11 cellular contexts compared by ENCODE assay signal in genomic region chr6:91483415-91483814, GRCh38.
DNase-seq lines count a peak whose midpoint lies in the region; ATAC-seq, FAIRE-seq and TF ChIP-seq lines count a peak whose summit lies in the region.
"Had no signal": no experiment of that assay in that cellular context is flagged by ENCODE, and none has a peak within 500 bp of the region (broad histone marks: within the 10 kb centered on the region; RNA-seq: fewer than 3 reads in every experiment).

No MANE protein-coding gene starts in this region.

- H3K36me3 ChIP-seq in hepatocyte (replicated peaks; ENCODE audit: insufficient read depth, low read depth), result no peaks in the 10 kb centered on the region

- DNase-seq in GM12892 (ENCODE audit: insufficient read length) (no peak), SHP77 (lab: John Stamatoyannopoulos, UW) (no peak), NCI-H1930 (lab: John Stamatoyannopoulos, UW) (no peak), GM10248 (ENCODE audit: extremely low spot score) (no peak), hepatocyte (ENCODE audit: low spot score) (no peak)
- DNase-seq: H7, kidney, NCI-H226 had no signal

- no peaks in the 10 kb centered on the region for H3K9me3 ChIP-seq in hepatocyte (ENCODE audit: low read depth)

- H3K4me2 ChIP-seq in hepatocyte, result no peak overlapping the region

- no peak overlapping the region for H3K27ac ChIP-seq in hepatocyte

- H3K27me3 ChIP-seq in hepatocyte, result no peaks in the 10 kb centered on the region

- H3K79me2 ChIP-seq in hepatocyte, result no peaks in the 10 kb centered on the region

- 65% methylated on average over 3 of the region's 3 CpGs for WGBS in hepatocyte (ENCODE audit: low lambda C conversion rate, missing lambda C conversion rate)

- POLR2A ChIA-PET in GM10248 (lab: Yijun Ruan, JAX), result no interaction called here

- peak; percentile 75 for FAIRE-seq in GM12892 (lab: Jason Lieb, UNC)

- no peak overlapping the region for H3K4me3 ChIP-seq in hepatocyte

- CTCF ChIA-PET in GM10248 (lab: Yijun Ruan, JAX), result interaction anchor here (1.0 to 1.9 kb wide), 4 partner anchors 9 to 152 kb away, joined by 3 to 5 read pairs (median 4); no protein-coding TSS in a partner anchor

- H3K9me2 ChIP-seq in hepatocyte (replicated peaks; ENCODE audit: insufficient read depth), result no peaks in the 10 kb centered on the region

- peaks cover 3% of the 10 kb centered on the region for H3K4me1 ChIP-seq in hepatocyte (ENCODE audit: insufficient read depth)

- no peak for TF ChIP-seq CTCF in GM10248 (IDR thresholded peaks at IDR 0.05; ENCODE audit: control extremely low read depth, extremely low read depth, low read depth, missing control alignments)
- no peak for TF ChIP-seq CTCF in hepatocyte (IDR thresholded peaks at IDR 0.05; ENCODE audit: poor library complexity)

- no peak for TF ChIP-seq POLR2A in GM12892 (IDR thresholded peaks at IDR 0.05; ENCODE audit: low read depth, low read length)

- no peaks in the 10 kb centered on the region for H4K20me1 ChIP-seq in hepatocyte (ENCODE audit: insufficient read depth, poor library complexity, severe bottlenecking)

- ATAC-seq in GM19395 (IDR thresholded peaks at IDR 0.05; ENCODE audit: unreplicated experiment) (peak; percentile 64), HG02870 (IDR thresholded peaks at IDR 0.05; ENCODE audit: unreplicated experiment) (peak; percentile 36), HG03460 (IDR thresholded peaks at IDR 0.05; ENCODE audit: unreplicated experiment) (peak; percentile 43)

- H2AFZ ChIP-seq in hepatocyte, result no peak overlapping the region
